ENCODE assay signal across 24 cellular contexts in the genomic region with DNA sequence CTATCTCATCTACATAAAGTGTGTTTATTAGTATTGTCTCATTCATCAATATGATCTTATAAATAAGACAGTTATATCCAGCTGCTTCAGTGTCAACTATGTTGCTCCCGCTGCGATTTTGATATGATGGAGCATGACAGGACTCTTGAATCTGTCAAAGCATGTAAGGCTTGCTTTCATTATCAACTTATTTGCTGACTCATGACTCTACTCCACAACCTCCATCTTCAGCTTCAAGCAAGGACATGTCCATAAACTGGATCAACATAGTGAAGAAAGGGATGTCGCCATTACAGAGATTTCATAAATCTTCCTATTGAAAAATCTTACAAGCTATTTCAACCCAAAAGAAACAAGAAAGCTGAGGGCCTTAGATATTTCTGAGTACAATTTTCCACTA.
"Had no signal": no experiment of that assay in that cellular context is flagged by ENCODE, and none has a peak within 500 bp of the region (broad histone marks: within the 10 kb centered on the region; RNA-seq: fewer than 3 reads in every experiment).

No MANE protein-coding gene starts in this region.

- H3K27ac Mint-ChIP-seq: activated CD8-positive, alpha-beta T cell treated with anti-CD3 and anti-CD28 coated beads, Interleukin-2, amount 10 ng/mL, durations not matched to agents 7 days and 5 days; activated naive CD8-positive, alpha-beta T cell treated with anti-CD3 and anti-CD28 coated beads, Interleukin-2, amount 10 ng/mL, durations not matched to agents 7 days and 5 days had no signal

- DNase-seq: activated CD4-positive, alpha-beta T cell treated with anti-CD3 and anti-CD28 coated beads for 4 hours; activated CD4-positive, alpha-beta T cell treated with anti-CD3 and anti-CD28 coated beads, Interleukin-2, amount 50 U/mL, for 4 hours; activated CD8-positive, alpha-beta memory T cell treated with anti-CD3 and anti-CD28 coated beads, Interleukin-2, amount 50 U/mL, for 48 hours; activated CD8-positive, alpha-beta T cell treated with anti-CD3 and anti-CD28 coated beads, Interleukin-2, amount 10 ng/mL, durations not matched to agents 7 days and 5 days; activated naive CD4-positive, alpha-beta T cell treated with anti-CD3 and anti-CD28 coated beads, Interleukin-2, amount 50 U/mL, for 16 hours; activated naive CD8-positive, alpha-beta T cell treated with anti-CD3 and anti-CD28 coated beads, Interleukin-2, amount 10 ng/mL, durations not matched to agents 7 days and 5 days; activated T-cell treated with anti-CD3 and anti-CD28 coated beads, Interleukin-2, amount 50 U/mL, for 1 hour; adrenal gland; anterior cingulate cortex; central memory CD4-positive, alpha-beta T cell; KG1; NCI-H1105 treated with DMSO at 0.1 percent for 48 hours; NCI-H146; NCI-H187 treated with DMSO at 0.1 percent for 48 hours; NCI-H2081 treated with DMSO at 0.1 percent for 48 hours; NCI-H446; NCI-H524; Right ventricle myocardium superior; RPMI8226; SJCRH30; SK-N-SH; T-helper 1 cell had no signal

- H3K4me3 ChIP-seq: adrenal gland, SJCRH30 had no signal

- H3K4me1 Mint-ChIP-seq: activated naive CD8-positive, alpha-beta T cell treated with anti-CD3 and anti-CD28 coated beads, Interleukin-2, amount 10 ng/mL, durations not matched to agents 7 days and 5 days had no signal

- H3K36me3 ChIP-seq: adrenal gland, SJCRH30 had no signal

- H3K9ac ChIP-seq: SK-N-SH had no signal

- H3K36me3 Mint-ChIP-seq: activated naive CD8-positive, alpha-beta T cell treated with anti-CD3 and anti-CD28 coated beads, Interleukin-2, amount 10 ng/mL, durations not matched to agents 7 days and 5 days had no signal

- H3K9me3 ChIP-seq: adrenal gland, SJCRH30, SK-N-SH had no signal

- H3K4me2 ChIP-seq: SK-N-SH had no signal

- H3K27ac ChIP-seq: adrenal gland, SJCRH30 had no signal

- ATAC-seq: activated CD4-positive, CD25-positive, alpha-beta regulatory T cell treated with anti-CD3 and anti-CD28 coated beads, Interleukin-2, amount 50 U/mL, for 24 hours; activated CD8-positive, alpha-beta T cell treated with anti-CD3 and anti-CD28 coated beads, Interleukin-2, amount 10 ng/mL, durations not matched to agents 7 days and 5 days; Panc1 had no signal

- H3K4me1 ChIP-seq: adrenal gland, SJCRH30 had no signal

- H3K27me3 Mint-ChIP-seq: activated naive CD8-positive, alpha-beta T cell treated with anti-CD3 and anti-CD28 coated beads, Interleukin-2, amount 10 ng/mL, durations not matched to agents 7 days and 5 days had no signal

- H3K27me3 ChIP-seq: adrenal gland, SJCRH30 had no signal

- H3K9me3 Mint-ChIP-seq: activated naive CD8-positive, alpha-beta T cell treated with anti-CD3 and anti-CD28 coated beads, Interleukin-2, amount 10 ng/mL, durations not matched to agents 7 days and 5 days had no signal

- H3K4me3 Mint-ChIP-seq: activated CD8-positive, alpha-beta T cell treated with anti-CD3 and anti-CD28 coated beads, Interleukin-2, amount 10 ng/mL, durations not matched to agents 7 days and 5 days; activated naive CD8-positive, alpha-beta T cell treated with anti-CD3 and anti-CD28 coated beads, Interleukin-2, amount 10 ng/mL, durations not matched to agents 7 days and 5 days had no signal
